15 cellular contexts compared by ENCODE assay signal in the genomic region with DNA sequence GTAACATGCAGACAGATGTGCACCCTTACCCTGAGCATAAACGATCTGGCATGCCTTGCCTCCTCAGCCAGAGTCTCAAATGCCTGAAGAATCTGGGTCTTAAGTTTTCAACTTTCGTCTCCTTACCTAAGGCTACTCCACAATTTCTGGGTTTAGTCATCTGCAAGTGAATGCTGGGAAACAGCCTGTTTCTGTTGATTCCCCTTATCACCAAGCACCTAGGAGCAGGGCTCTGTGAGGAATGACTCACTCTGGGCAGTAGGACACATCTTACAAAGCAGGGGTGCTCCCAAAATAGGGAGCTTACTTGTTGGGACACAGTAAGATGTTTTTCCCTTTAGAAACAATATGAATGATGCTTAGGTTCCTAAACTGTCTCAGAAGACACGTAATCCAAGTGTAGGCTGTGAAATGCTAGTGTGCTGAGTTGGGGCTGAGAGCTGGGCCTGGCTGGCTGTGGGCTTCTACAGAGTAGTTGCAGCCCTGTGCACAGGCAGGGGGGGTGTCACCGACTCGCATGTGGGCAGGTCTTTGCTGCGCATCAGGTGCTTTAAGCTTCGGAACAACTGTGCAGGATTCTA. TPM values are rescaled to one million over a fixed set of nuclear protein-coding genes. Genes with fewer than 3 reads are reported as not detected.
DNase-seq lines count a peak whose midpoint lies in the region; ATAC-seq and TF ChIP-seq lines count a peak whose summit lies in the region.
"Had no signal": no experiment of that assay in that cellular context is flagged by ENCODE, and none has a peak within 500 bp of the region (broad histone marks: within the 10 kb centered on the region; RNA-seq: fewer than 3 reads in every experiment).

No MANE protein-coding gene starts in this region.

- H3K4me3 ChIP-seq in RWPE2 (ENCODE audit: severe bottlenecking) (no peak overlapping the region), fibroblast of lung (replicated peaks in 1 of 4; ENCODE audit: control extremely low read depth in 1 of 4, insufficient read depth in 1 of 4, low read depth in 3 of 4, low read length in 4 of 4) (no peak overlapping the region), sigmoid colon (no peak overlapping the region)
- H3K4me3 ChIP-seq: GM12878, right lobe of liver had no signal

- H3K36me3 ChIP-seq in RWPE2 (ENCODE audit: low read depth) (no peaks in the 10 kb centered on the region; the same call in none of the 2 replicates), fibroblast of lung (ENCODE audit: control insufficient read depth, insufficient read depth, low read length) (no peaks in the 10 kb centered on the region), sigmoid colon (no peaks in the 10 kb centered on the region)
- H3K36me3 ChIP-seq: right lobe of liver had no signal

- WGBS in sigmoid colon, 2 donors, result 58 to 69% methylated on average over 7 of the region's 7 CpGs

- peak overlapping the region; percentile 99 for H3K27ac ChIP-seq in RWPE2 (ENCODE audit: poor library complexity, severe bottlenecking)
- H3K27ac ChIP-seq in fibroblast of lung (ENCODE audit: insufficient read depth, low read length), result peak overlapping the region; percentile 83
- peak overlapping the region in 1 of 4 donors; percentile 38 for H3K27ac ChIP-seq in sigmoid colon

- DNase-seq in Daoy (ENCODE audit: low read depth), result peak; percentile 62
- DNase-seq in RWPE2 (ENCODE audit: low spot score), result peak; percentile 59
- DNase-seq in fibroblast of lung (ENCODE audit: low read depth in 2 of 2), result peak; percentile 49 to 83
- DNase-seq in omental fat pad (ENCODE audit: low spot score), result no peak
- DNase-seq in sigmoid colon, result no peak
- no peak for DNase-seq in NCI-H748 treated with DMSO at 0.1 percent for 48 hours (lab: John Stamatoyannopoulos, UW)
- DNase-seq in GM19238 (ENCODE audit: insufficient read length, low spot score), result no peak
- DNase-seq in posterior vena cava (ENCODE audit: low spot score), result no peak
- DNase-seq: activated CD4-positive, alpha-beta T cell treated with anti-CD3 and anti-CD28 coated beads, Interleukin-2, amount 10 ng/mL, durations not matched to agents 24 days and 14 days; activated naive CD4-positive, alpha-beta T cell treated with Interleukin-2 at 50 U/mL for 16 hours; CD4-positive, alpha-beta memory T cell; NCI-H187 treated with DMSO at 0.1 percent for 48 hours; RPMI8226 had no signal

- ATAC-seq in RWPE2 (ENCODE audit: low read depth) (peak; percentile 39), omental fat pad (ENCODE audit: low FRiP score) (peak; percentile 86)
- ATAC-seq: GM12878 had no signal

- H3K9ac ChIP-seq in fibroblast of lung (ENCODE audit: insufficient read depth, low read length), result no peak overlapping the region

- TF ChIP-seq CTCF in RWPE2 (IDR thresholded peaks at IDR 0.05; ENCODE audit: poor library complexity, severe bottlenecking), result no peak
- no peak for TF ChIP-seq CTCF in fibroblast of lung (conservative IDR thresholded peaks at IDR 0.05 in 1 of 2, IDR thresholded peaks at IDR 0.05 in 1 of 2; ENCODE audit: low read depth in 1 of 2, low read length in 2 of 2)
- no peak for TF ChIP-seq CTCF in omental fat pad (IDR thresholded peaks at IDR 0.05)
- TF ChIP-seq CTCF in sigmoid colon (IDR thresholded peaks at IDR 0.05), result no peak

- H2AFZ ChIP-seq in fibroblast of lung (ENCODE audit: low read length), result no peak overlapping the region

- no peaks in the 10 kb centered on the region for H3K9me3 ChIP-seq in RWPE2 (ENCODE audit: severe bottlenecking)
- H3K9me3 ChIP-seq in fibroblast of lung (ENCODE audit: control insufficient read depth, insufficient read depth, low read depth, low read length), result no peaks in the 10 kb centered on the region
- no peaks in the 10 kb centered on the region for H3K9me3 ChIP-seq in sigmoid colon
- H3K9me3 ChIP-seq: right lobe of liver had no signal

- no peak for TF ChIP-seq POLR2A in sigmoid colon (IDR thresholded peaks at IDR 0.05)

- H3K79me2 ChIP-seq in fibroblast of lung (ENCODE audit: control insufficient read depth, insufficient read depth, low read length), result peaks cover 31% of the 10 kb centered on the region

- intact Hi-C loops in sigmoid colon (cut with DNase I), result loop anchor here (5.0 kb wide), 1 partner anchor 59 kb away; the partner anchor contains the start of gene DAP
- intact Hi-C loops in posterior vena cava (cut with DNase I), result loop anchor here (5.0 to 10.0 kb wide), 2 partner anchors 52 to 54 kb away; no protein-coding TSS in a partner anchor

- H4K20me1 ChIP-seq in fibroblast of lung (ENCODE audit: control insufficient read depth, extremely low read depth, insufficient read depth, low read length), result no peaks in the 10 kb centered on the region

- H3K27me3 ChIP-seq in RWPE2 (ENCODE audit: insufficient read depth, poor library complexity, severe bottlenecking) (no peaks in the 10 kb centered on the region), fibroblast of lung (ENCODE audit: control insufficient read depth, insufficient read depth, low read length) (no peaks in the 10 kb centered on the region), sigmoid colon (no peaks in the 10 kb centered on the region)
- H3K27me3 ChIP-seq: right lobe of liver had no signal

- H3K4me2 ChIP-seq in fibroblast of lung (ENCODE audit: extremely low read depth, insufficient read depth, low read length), result peak overlapping the region; percentile 39

- no peak for TF ChIP-seq EP300 in sigmoid colon (IDR thresholded peaks at IDR 0.05)

- H3K4me1 ChIP-seq in RWPE2 (ENCODE audit: insufficient read depth, poor library complexity, severe bottlenecking) (peaks cover 65% of the 10 kb centered on the region), fibroblast of lung (ENCODE audit: control insufficient read depth, extremely low read depth, insufficient read depth, low read length) (peaks cover 25% of the 10 kb centered on the region), sigmoid colon (peaks cover 0 to 22% (median 15%) of the 10 kb centered on the region in 4 donors)

RNA-seq across cellular contexts. Expression of gene DAP, which starts 58.0 kb away (rescaled TPM):
- 19.1 and 19.9 TPM in 2 replicates for total RNA-seq in Daoy (2014; rRNA removed; shearing (Covaris generic))
- total RNA-seq in fibroblast of lung, result 24.7 and 56.6 TPM in 2 replicates
- 158 and 197 TPM in 2 replicates for polyA plus RNA-seq in fibroblast of lung
- polyA plus RNA-seq in fibroblast of lung (2012), result 180 and 243 TPM in 2 replicates
- polyA minus RNA-seq in fibroblast of lung (ENCODE audit: low replicate concordance), result 244 and 298 TPM in 2 replicates
- 10 to 100 TPM; 47.8 to 57.3 (median 50.0) TPM for total RNA-seq in omental fat pad
- 10 to 100 TPM; 25.7 to 38.5 (median 27.1) TPM for total RNA-seq in sigmoid colon
- polyA plus RNA-seq in sigmoid colon, result 100 to 1,000 TPM in 2 of 3 donors, 10 to 100 TPM in 1; 78.5 to 131 (median 111) TPM
- 100 to 1,000 TPM in 1 of 2 donors, 10 to 100 TPM in 1; 86.9 to 102 TPM for total RNA-seq in posterior vena cava

Comparison
In these comparisons a context has a peak if more than half of its experiments do, and no peak if none do; other contexts are left out.
1. DNase-seq: peak in Daoy (single experiment), RWPE2 (single experiment) and fibroblast of lung (2 of 2); none in omental fat pad (single experiment), sigmoid colon (single experiment), NCI-H748 treated with DMSO at 0.1 percent for 48 hours (single experiment), GM19238 (single experiment) and posterior vena cava (single experiment).